In genomic region chr5:115977988-115978387, GRCh38 we compare ENCODE assay signal across 11 cellular contexts. TPM values are rescaled to one million over a fixed set of nuclear protein-coding genes. Genes with fewer than 3 reads are reported as not detected.
DNase-seq lines count a peak whose midpoint lies in the region; ATAC-seq and TF ChIP-seq lines count a peak whose summit lies in the region.
"Had no signal": no experiment of that assay in that cellular context is flagged by ENCODE, and none has a peak within 500 bp of the region (broad histone marks: within the 10 kb centered on the region; RNA-seq: fewer than 3 reads in every experiment).

No MANE protein-coding gene starts in this region.

- H3K9me3 ChIP-seq in gastrocnemius medialis (no peaks in the 10 kb centered on the region), upper lobe of right lung (no peaks in the 10 kb centered on the region)

- no peaks in the 10 kb centered on the region for H3K27me3 ChIP-seq in gastrocnemius medialis
- H3K27me3 ChIP-seq in upper lobe of right lung, result no peaks in the 10 kb centered on the region

- peak; percentile 78 for DNase-seq in GM04504 (ENCODE audit: low read depth)
- peak; percentile 48 for DNase-seq in RKO (ENCODE audit: low spot score)
- DNase-seq in fibroblast of villous mesenchyme (ENCODE audit: low read depth), result peak; percentile 85
- no peak for DNase-seq in gastrocnemius medialis
- no peak for DNase-seq in NCI-H345 (lab: John Stamatoyannopoulos, UW)
- DNase-seq in iPS-NIHi7 (ENCODE audit: extremely low spot score), result no peak
- no peak for DNase-seq in upper lobe of right lung
- no peak for DNase-seq in OCI-M1 (lab: John Stamatoyannopoulos, UW)
- DNase-seq: foreskin melanocyte; naive thymus-derived CD4-positive, alpha-beta T cell had no signal

- no peak overlapping the region for H3K4me3 ChIP-seq in fibroblast of villous mesenchyme (ENCODE audit: low read depth, low read length)
- H3K4me3 ChIP-seq in gastrocnemius medialis, result no peak overlapping the region
- no peak overlapping the region for H3K4me3 ChIP-seq in upper lobe of right lung

- no peak for TF ChIP-seq CTCF in fibroblast of villous mesenchyme (IDR thresholded peaks at IDR 0.05; ENCODE audit: insufficient read depth, low read depth, low read length)
- TF ChIP-seq CTCF in gastrocnemius medialis (IDR thresholded peaks at IDR 0.05 in 4 of 5, conservative IDR thresholded peaks at IDR 0.05 in 1 of 5), result no peak
- no peak for TF ChIP-seq CTCF in upper lobe of right lung (IDR thresholded peaks at IDR 0.05)

- H3K4me1 ChIP-seq in gastrocnemius medialis (peaks cover 0 to 3% of the 10 kb centered on the region in 2 donors), upper lobe of right lung (peaks cover 11% of the 10 kb centered on the region)

- H3K36me3 ChIP-seq in gastrocnemius medialis (no peaks in the 10 kb centered on the region), upper lobe of right lung (no peaks in the 10 kb centered on the region)

- peak overlapping the region; percentile 30 to 62 (median 50) for H3K27ac ChIP-seq in gastrocnemius medialis
- no peak overlapping the region for H3K27ac ChIP-seq in upper lobe of right lung
- H3K27ac ChIP-seq: VCaP had no signal

- TF ChIP-seq POLR2A in gastrocnemius medialis (IDR thresholded peaks at IDR 0.05), result no peak

- intact Hi-C loops in gastrocnemius medialis (cut with DNase I; ENCODE audit: low total_unique reads) (no loop called here), upper lobe of right lung (cut with DNase I) (no loop called here)

- ATAC-seq in gastrocnemius medialis, result peak; percentile 72 to 80
- no peak for ATAC-seq in upper lobe of right lung
- ATAC-seq: naive thymus-derived CD4-positive, alpha-beta T cell had no signal

- in situ Hi-C loops in gastrocnemius medialis (cut with MboI; ENCODE audit: low sequenced_read_pairs in 4 of 4), result no loop called here

RNA-seq across cellular contexts. Expression of gene LVRN, which starts 15.7 kb away (rescaled TPM):
- total RNA-seq in fibroblast of villous mesenchyme (under 0.01 and 0.64 TPM in 2 replicates), gastrocnemius medialis (1 to 10 TPM in 1 of 4 donors, under 1 TPM in 3; 0.63 to 2.2 (median 0.78) TPM), upper lobe of right lung (0.20 TPM)

RNA-seq across cellular contexts. Expression of gene ARL14EPL, which starts 54.3 kb away (rescaled TPM):
- total RNA-seq in fibroblast of villous mesenchyme, result not detected in 2 replicates
- total RNA-seq in gastrocnemius medialis, result under 1 TPM in 2 of 4 donors, not detected in 2; 0.11 to 0.82 TPM
- not detected for total RNA-seq in upper lobe of right lung
- total RNA-seq: naive thymus-derived CD4-positive, alpha-beta T cell had no signal

Comparison
In these comparisons a context has a peak if more than half of its experiments do, and no peak if none do; other contexts are left out.
1. DNase-seq: peak in GM04504 (single experiment), RKO (single experiment) and fibroblast of villous mesenchyme (single experiment); none in gastrocnemius medialis (0 of 2), NCI-H345 (single experiment), iPS-NIHi7 (single experiment), upper lobe of right lung (single experiment) and OCI-M1 (single experiment).